In genomic region chrX:134374294-134374693, GRCh38 we compare ENCODE assay signal across 8 cellular contexts. TPM values are rescaled to one million over a fixed set of nuclear protein-coding genes. Genes with fewer than 3 reads are reported as not detected.
DNase-seq lines count a peak whose midpoint lies in the region; ATAC-seq and TF ChIP-seq lines count a peak whose summit lies in the region.

No MANE protein-coding gene starts in this region.

- intact Hi-C loops in activated CD4-positive, alpha-beta T cell treated with anti-CD3 and anti-CD28 coated beads for 36 hours (cut with DNase I, micrococcal nuclease): loop anchor here in 1 of 2 experiments (2.0 kb wide), 1 partner anchor 87 kb away; the partner anchor contains the start of gene HPRT1

- peak overlapping the region in 1 of 2 donors; percentile 97 for H3K27ac ChIP-seq in thoracic aorta

- H3K36me3 ChIP-seq in thoracic aorta: no peaks in the 10 kb centered on the region

- TF ChIP-seq CTCF in thoracic aorta (IDR thresholded peaks at IDR 0.05): no peak

- POLR2A ChIA-PET in activated CD4-positive, alpha-beta T cell treated with anti-CD3 and anti-CD28 coated beads for 36 hours (lab: Charles Lee): no interaction called here
- POLR2A ChIA-PET in activated CD8-positive, alpha-beta T cell treated with anti-CD3 and anti-CD28 coated beads, Interleukin-2, amount 10 ng/mL, durations not matched to agents 7 days and 5 days (lab: Charles Lee): interaction anchor here (0.6 kb wide), 2 partner anchors 36 to 1499 kb away, joined by 3 read pairs; no protein-coding TSS in a partner anchor

- H3K27me3 ChIP-seq in thoracic aorta (replicated peaks; ENCODE audit: insufficient read depth): no peaks in the 10 kb centered on the region

- peak overlapping the region; percentile 98 for H3K27ac Mint-ChIP-seq in activated CD4-positive, alpha-beta T cell treated with anti-CD3 and anti-CD28 coated beads for 36 hours
- peak overlapping the region; percentile 94 for H3K27ac Mint-ChIP-seq in activated CD8-positive, alpha-beta T cell treated with anti-CD3 and anti-CD28 coated beads, Interleukin-2, amount 10 ng/mL, durations not matched to agents 7 days and 5 days
- H3K27ac Mint-ChIP-seq in immature natural killer cell: peak overlapping the region; percentile 50 to 93 (median 78)

- no peaks in the 10 kb centered on the region for H3K27me3 Mint-ChIP-seq in activated CD4-positive, alpha-beta T cell treated with anti-CD3 and anti-CD28 coated beads for 36 hours
- H3K27me3 Mint-ChIP-seq in activated CD8-positive, alpha-beta T cell treated with anti-CD3 and anti-CD28 coated beads, Interleukin-2, amount 10 ng/mL, durations not matched to agents 7 days and 5 days (ENCODE audit: low read depth): no peaks in the 10 kb centered on the region
- peaks cover 6 to 8% (median 6%) of the 10 kb centered on the region in 3 donors for H3K27me3 Mint-ChIP-seq in immature natural killer cell (ENCODE audit: low read depth in 3 of 3)

- no peak for DNase-seq in activated CD4-positive, alpha-beta T cell treated with anti-CD3 and anti-CD28 coated beads for 36 hours
- no peak for DNase-seq in activated CD4-positive, alpha-beta T cell treated with anti-CD3 and anti-CD28 coated beads, Interleukin-2, amount 50 U/mL, for 4 hours
- DNase-seq in activated CD8-positive, alpha-beta T cell treated with anti-CD3 and anti-CD28 coated beads, Interleukin-2, amount 10 ng/mL, durations not matched to agents 7 days and 5 days: no peak
- DNase-seq in immature natural killer cell: peak in 1 of 3 donors; percentile 6
- no peak for DNase-seq in thoracic aorta (ENCODE audit: low spot score)
- no peak for DNase-seq in globus pallidus (ENCODE audit: low spot score)

- H3K4me3 ChIP-seq in thoracic aorta: peak overlapping the region; percentile 95

- H3K36me3 Mint-ChIP-seq in activated CD4-positive, alpha-beta T cell treated with anti-CD3 and anti-CD28 coated beads for 36 hours (ENCODE audit: low read depth): peaks cover 11% of the 10 kb centered on the region
- H3K36me3 Mint-ChIP-seq in activated CD8-positive, alpha-beta T cell treated with anti-CD3 and anti-CD28 coated beads, Interleukin-2, amount 10 ng/mL, durations not matched to agents 7 days and 5 days (ENCODE audit: low read depth): peaks cover 6% of the 10 kb centered on the region
- H3K36me3 Mint-ChIP-seq in immature natural killer cell: no peaks in the 10 kb centered on the region

- H3K4me3 Mint-ChIP-seq in activated CD4-positive, alpha-beta T cell treated with anti-CD3 and anti-CD28 coated beads for 36 hours: peak overlapping the region; percentile 96
- peak overlapping the region; percentile 84 for H3K4me3 Mint-ChIP-seq in activated CD8-positive, alpha-beta T cell treated with anti-CD3 and anti-CD28 coated beads, Interleukin-2, amount 10 ng/mL, durations not matched to agents 7 days and 5 days
- H3K4me3 Mint-ChIP-seq in immature natural killer cell: peak overlapping the region; percentile 80 to 90 (median 86)

- ATAC-seq in activated CD4-positive, alpha-beta T cell treated with anti-CD3 and anti-CD28 coated beads for 36 hours: no peak
- no peak for ATAC-seq in activated CD8-positive, alpha-beta T cell treated with anti-CD3 and anti-CD28 coated beads, Interleukin-2, amount 10 ng/mL, durations not matched to agents 7 days and 5 days
- ATAC-seq in thoracic aorta (ENCODE audit: insufficient number of reproducible peaks, low FRiP score, low read depth) (no peak), HG03039 (IDR thresholded peaks at IDR 0.05; ENCODE audit: unreplicated experiment) (no peak), GM21390 (IDR thresholded peaks at IDR 0.05; ENCODE audit: unreplicated experiment) (no peak)

- CTCF ChIA-PET in activated CD4-positive, alpha-beta T cell treated with anti-CD3 and anti-CD28 coated beads for 36 hours (lab: Charles Lee): no interaction called here
- CTCF ChIA-PET in activated CD8-positive, alpha-beta T cell treated with anti-CD3 and anti-CD28 coated beads, Interleukin-2, amount 10 ng/mL, durations not matched to agents 7 days and 5 days (lab: Charles Lee): interaction anchor here (0.7 kb wide), 1 partner anchor 13 kb away, joined by 3 read pairs; no protein-coding TSS in a partner anchor

- no peaks in the 10 kb centered on the region for H3K9me3 Mint-ChIP-seq in activated CD4-positive, alpha-beta T cell treated with anti-CD3 and anti-CD28 coated beads for 36 hours (ENCODE audit: low read depth)
- no peaks in the 10 kb centered on the region for H3K9me3 Mint-ChIP-seq in activated CD8-positive, alpha-beta T cell treated with anti-CD3 and anti-CD28 coated beads, Interleukin-2, amount 10 ng/mL, durations not matched to agents 7 days and 5 days (ENCODE audit: insufficient read depth)
- H3K9me3 Mint-ChIP-seq in immature natural killer cell: no peaks in the 10 kb centered on the region

- peaks cover 14% of the 10 kb centered on the region for H3K4me1 Mint-ChIP-seq in activated CD4-positive, alpha-beta T cell treated with anti-CD3 and anti-CD28 coated beads for 36 hours
- peaks cover 19% of the 10 kb centered on the region for H3K4me1 Mint-ChIP-seq in activated CD8-positive, alpha-beta T cell treated with anti-CD3 and anti-CD28 coated beads, Interleukin-2, amount 10 ng/mL, durations not matched to agents 7 days and 5 days (ENCODE audit: low read depth)
- peaks cover 12 to 36% of the 10 kb centered on the region in 2 donors for H3K4me1 Mint-ChIP-seq in immature natural killer cell

- H3K4me1 ChIP-seq in thoracic aorta (ENCODE audit: control insufficient read depth in 1 of 2, low read depth in 2 of 2): no peaks in the 10 kb centered on the region

- H3K9me3 ChIP-seq in thoracic aorta: no peaks in the 10 kb centered on the region

RNA-seq across cellular contexts. Expression of gene PHF6, which starts 1.2 kb away (rescaled TPM):
- total RNA-seq in activated CD4-positive, alpha-beta T cell treated with anti-CD3 and anti-CD28 coated beads for 36 hours: 10 to 100 TPM; 53.3 to 60.6 TPM
- 10 to 100 TPM; 40.4 to 43.6 TPM for total RNA-seq in activated CD8-positive, alpha-beta T cell treated with anti-CD3 and anti-CD28 coated beads, Interleukin-2, amount 10 ng/mL, durations not matched to agents 7 days and 5 days
- 10 to 100 TPM; 17.3 to 25.0 (median 21.5) TPM for polyA plus RNA-seq in immature natural killer cell
- total RNA-seq in thoracic aorta: 10 to 100 TPM in 1 of 2 donors, 1 to 10 TPM in 1; 8.7 to 12.7 TPM
